Comparison of ENCODE assay signal across 13 cellular contexts in genomic region chr16:85342348-85342747, GRCh38.
A peak's percentile ranks its signal among the peaks of the same experiment; 100 is the strongest.
DNase-seq lines count a peak whose midpoint lies in the region; ATAC-seq and TF ChIP-seq lines count a peak whose summit lies in the region.
"Had no signal": no experiment of that assay in that cellular context is flagged by ENCODE, and none has a peak within 500 bp of the region (broad histone marks: within the 10 kb centered on the region; RNA-seq: fewer than 3 reads in every experiment).

No MANE protein-coding gene starts in this region.

- H3K18ac ChIP-seq in neuronal stem cell (ENCODE audit: low read length) = peak overlapping the region; percentile 76

- no peak overlapping the region for H3K4ac ChIP-seq in neuronal stem cell (ENCODE audit: low read length)

- no peak overlapping the region for H3K4me3 ChIP-seq in BLaER1 treated with 17β-estradiol and CSF1 and Interleukin-3, amounts not matched to agents 10 nM and 100 nM
- H3K4me3 ChIP-seq in HEK293 (ENCODE audit: low read depth, low read length) = no peak overlapping the region
- no peak overlapping the region for H3K4me3 ChIP-seq in endodermal cell (ENCODE audit: low read length)
- no peak overlapping the region for H3K4me3 ChIP-seq in neuronal stem cell (ENCODE audit: low read length in 2 of 2)
- H3K4me3 ChIP-seq in tibial nerve = no peak overlapping the region
- H3K4me3 ChIP-seq: A549 had no signal

- TF ChIP-seq EP300 in tibial nerve (IDR thresholded peaks at IDR 0.05) = no peak

- H3K14ac ChIP-seq in neuronal stem cell (ENCODE audit: low read length) = peak overlapping the region; percentile 47

- peak overlapping the region in 8 of 11 experiments; percentile 30 to 72 (median 52); a peak in 12 of 22 replicates for H3K4me2 ChIP-seq in BLaER1 treated with 17β-estradiol and CSF1 and Interleukin-3, amounts not matched to agents 10 nM and 100 nM
- no peak overlapping the region for H3K4me2 ChIP-seq in neuronal stem cell (ENCODE audit: insufficient read depth, low read length, poor library complexity, severe bottlenecking)
- H3K4me2 ChIP-seq: A549 had no signal

- TF ChIP-seq CTCF in HEK293 (tag by site-specific recombination; IDR thresholded peaks at IDR 0.05) = no peak
- no peak for TF ChIP-seq CTCF in endodermal cell (conservative IDR thresholded peaks at IDR 0.05)
- no peak for TF ChIP-seq CTCF in tibial nerve (IDR thresholded peaks at IDR 0.05)

- no peak overlapping the region for H3K27ac ChIP-seq in BLaER1 treated with 17β-estradiol and CSF1 and Interleukin-3, amounts not matched to agents 10 nM and 100 nM
- H3K27ac ChIP-seq in HEK293 (ENCODE audit: extremely low read depth, low read depth, low read length) = no peak overlapping the region
- peak overlapping the region; percentile 6 for H3K27ac ChIP-seq in endodermal cell (ENCODE audit: low read depth, low read length)
- no peak overlapping the region for H3K27ac ChIP-seq in neuronal stem cell (replicated peaks; ENCODE audit: low read length)
- H3K27ac ChIP-seq in tibial nerve = no peak overlapping the region
- H3K27ac ChIP-seq: A549 had no signal

- peaks cover 1% of the 10 kb centered on the region for H3K27me3 Mint-ChIP-seq in endodermal cell (ENCODE audit: insufficient read depth)

- H4K91ac ChIP-seq in neuronal stem cell (ENCODE audit: low read depth, low read length, poor library complexity) = no peak overlapping the region

- H4K8ac ChIP-seq in neuronal stem cell (ENCODE audit: low read depth, low read length) = no peak overlapping the region

- no peaks in the 10 kb centered on the region for H3K9me3 ChIP-seq in BLaER1 treated with 17β-estradiol and CSF1 and Interleukin-3, amounts not matched to agents 10 nM and 100 nM (replicated peaks in 1 of 11)
- H3K9me3 ChIP-seq in HEK293 (ENCODE audit: control insufficient read depth, insufficient read depth, low read depth, low read length) = no peaks in the 10 kb centered on the region
- H3K9me3 ChIP-seq in endodermal cell (ENCODE audit: control insufficient read depth, low read length) = no peaks in the 10 kb centered on the region
- peaks cover 0 to 3% of the 10 kb centered on the region in 2 donors for H3K9me3 ChIP-seq in neuronal stem cell (replicated peaks in 1 of 2; ENCODE audit: control insufficient read depth in 2 of 2, insufficient read depth in 1 of 2, low read depth in 1 of 2, low read length in 2 of 2)
- no peaks in the 10 kb centered on the region for H3K9me3 ChIP-seq in tibial nerve
- H3K9me3 ChIP-seq: A549, BE2C had no signal

- peaks cover 5% of the 10 kb centered on the region for H3K4me1 Mint-ChIP-seq in endodermal cell

- no peak overlapping the region for H2BK12ac ChIP-seq in neuronal stem cell (ENCODE audit: low read length)

- H4K20me1 ChIP-seq in BLaER1 treated with 17β-estradiol and CSF1 and Interleukin-3, amounts not matched to agents 10 nM and 100 nM = peaks cover 0 to 11% (median 0%) of the 10 kb centered on the region in 11 experiments; a peak in 1 of 22 replicates

- no peaks in the 10 kb centered on the region for H3K79me1 ChIP-seq in neuronal stem cell (ENCODE audit: low read depth, low read length)

- H3K36me3 Mint-ChIP-seq in endodermal cell (ENCODE audit: low read depth) = no peaks in the 10 kb centered on the region

- H3K27me3 ChIP-seq in BLaER1 treated with 17β-estradiol and CSF1 and Interleukin-3, amounts not matched to agents 10 nM and 100 nM = peaks cover 0 to 15% (median 0%) of the 10 kb centered on the region in 11 experiments; a peak in 4 of 22 replicates
- no peaks in the 10 kb centered on the region for H3K27me3 ChIP-seq in endodermal cell (ENCODE audit: control insufficient read depth, insufficient read depth, low read length, poor library complexity, severe bottlenecking)
- H3K27me3 ChIP-seq in neuronal stem cell (ENCODE audit: control insufficient read depth in 3 of 3, insufficient read depth in 3 of 3, low read depth in 1 of 3, low read length in 3 of 3) = no peaks in the 10 kb centered on the region
- H3K27me3 ChIP-seq in tibial nerve = no peaks in the 10 kb centered on the region
- H3K27me3 ChIP-seq: BE2C had no signal

- H3K23ac ChIP-seq in neuronal stem cell (ENCODE audit: low read depth, low read length, poor library complexity) = no peak overlapping the region

- no peak overlapping the region for H3K27ac Mint-ChIP-seq in endodermal cell

- no peaks in the 10 kb centered on the region for H3K36me3 ChIP-seq in BLaER1 treated with 17β-estradiol and CSF1 and Interleukin-3, amounts not matched to agents 10 nM and 100 nM
- H3K36me3 ChIP-seq in HEK293 (ENCODE audit: control insufficient read depth in 2 of 2, insufficient read depth in 1 of 2, low read length in 2 of 2) (no peaks in the 10 kb centered on the region), endodermal cell (ENCODE audit: control insufficient read depth, insufficient read depth, low read length) (no peaks in the 10 kb centered on the region), neuronal stem cell (replicated peaks in 1 of 2; ENCODE audit: control insufficient read depth in 2 of 2, insufficient read depth in 2 of 2, low read length in 2 of 2) (no peaks in the 10 kb centered on the region), tibial nerve (no peaks in the 10 kb centered on the region)
- H3K36me3 ChIP-seq: BE2C had no signal

- DNase-seq in endodermal cell = no peak
- no peak for DNase-seq in neuronal stem cell (ENCODE audit: low spot score)
- no peak for DNase-seq in tibial nerve (ENCODE audit: low spot score in 2 of 2)
- no peak for DNase-seq in H4 (ENCODE audit: low spot score)
- no peak for DNase-seq in HuH-7.5 (ENCODE audit: low spot score)
- DNase-seq: BE2C, DMS53, GF-D8 had no signal

- no peak overlapping the region for H2AFZ ChIP-seq in neuronal stem cell (ENCODE audit: low read length)

- H2AK5ac ChIP-seq in neuronal stem cell (ENCODE audit: low read depth, low read length) = peak overlapping the region; percentile 94

- no peak for ATAC-seq in HG02938 (IDR thresholded peaks at IDR 0.05; ENCODE audit: unreplicated experiment)
- ATAC-seq: A549, HCT116 had no signal

- CTCF ChIA-PET in HEK293 (lab: Yijun Ruan, JAX) = interaction anchor here (1.1 kb wide), 1 partner anchor 8 kb away, joined by 3 read pairs; no protein-coding TSS in a partner anchor

- no peak overlapping the region for H2BK5ac ChIP-seq in neuronal stem cell (ENCODE audit: low read length)

- peak overlapping the region; percentile 26 for H2BK15ac ChIP-seq in neuronal stem cell (ENCODE audit: low read length)

- POLR2A ChIA-PET in HEK293 (lab: Yijun Ruan, JAX) = no interaction called here

- WGBS in endodermal cell (ENCODE audit: insufficient coverage in 1 of 2, insufficient read length in 1 of 2), 2 experiments = 89 to 94% methylated on average over 10 to 11 of the region's 11 CpGs
- WGBS in neuronal stem cell (ENCODE audit: extremely low coverage in 2 of 2, insufficient read length in 2 of 2, insufficient replicate concordance in 1 of 2), 2 donors = no CpG with 5 or more reads among the region's 11 CpGs
- 67 to 80% methylated on average over 11 of the region's 11 CpGs for WGBS in tibial nerve, 2 donors

- no peak overlapping the region for H3K9ac ChIP-seq in BLaER1 treated with 17β-estradiol and CSF1 and Interleukin-3, amounts not matched to agents 10 nM and 100 nM
- H3K9ac ChIP-seq in endodermal cell (ENCODE audit: extremely low read depth, low read length, poor library complexity, severe bottlenecking) (no peak overlapping the region), neuronal stem cell (ENCODE audit: low read depth, low read length, poor library complexity) (no peak overlapping the region)

- TF ChIP-seq POLR2A in tibial nerve (IDR thresholded peaks at IDR 0.05) = no peak

- H3K4me1 ChIP-seq in BLaER1 treated with 17β-estradiol and CSF1 and Interleukin-3, amounts not matched to agents 10 nM and 100 nM = peaks cover 0 to 25% (median 13%) of the 10 kb centered on the region in 10 experiments; a peak in 13 of 20 replicates
- H3K4me1 ChIP-seq in HEK293 (ENCODE audit: control insufficient read depth, insufficient read depth, low read length) (no peaks in the 10 kb centered on the region), endodermal cell (ENCODE audit: control insufficient read depth, insufficient read depth, low read length) (no peaks in the 10 kb centered on the region), neuronal stem cell (ENCODE audit: control insufficient read depth in 2 of 2, insufficient read depth in 1 of 2, low read depth in 1 of 2, low read length in 2 of 2) (peaks cover 0 to 29% of the 10 kb centered on the region in 2 donors), tibial nerve (no peaks in the 10 kb centered on the region)
- H3K4me1 ChIP-seq: A549 had no signal

- no peaks in the 10 kb centered on the region for H3K9me3 Mint-ChIP-seq in endodermal cell

- H3K4me3 Mint-ChIP-seq in endodermal cell = no peak overlapping the region

- H2BK120ac ChIP-seq in neuronal stem cell (ENCODE audit: low read depth, low read length) = no peak overlapping the region

TF ChIP-seq in HEK293, 187 proteins besides CTCF, POLR2A, EP300 and RAD21:
- no peak for TF ChIP-seq ZNF202 (tag by site-specific recombination; IDR thresholded peaks at IDR 0.05; ENCODE audit: borderline replicate concordance)
- TF ChIP-seq EGR2 (tag by site-specific recombination; IDR thresholded peaks at IDR 0.05; ENCODE audit: low read depth) = 0 out of 2 replicates have a peak, but pooled peaks have one; percentile 27
